In genomic region chr13:81874681-81875661, GRCh38 we compare ENCODE assay signal across 26 cellular contexts.
DNase-seq lines count a peak whose midpoint lies in the region; ATAC-seq, FAIRE-seq and TF ChIP-seq lines count a peak whose summit lies in the region.
"Had no signal": no experiment of that assay in that cellular context is flagged by ENCODE, and none has a peak within 500 bp of the region (broad histone marks: within the 10 kb centered on the region; RNA-seq: fewer than 3 reads in every experiment).

No MANE protein-coding gene starts in this region.

- in situ Hi-C loops in GM12878 (cut with MboI): no loop called here

- H3K27me3 ChIP-seq in A673 (replicated peaks; ENCODE audit: insufficient read depth, low read depth, low read length, poor library complexity) (no peaks in the 10 kb centered on the region), GM12878 (replicated peaks in 1 of 2; ENCODE audit: control insufficient read depth in 2 of 2, insufficient read depth in 2 of 2, low read length in 1 of 2) (no peaks in the 10 kb centered on the region), lower lobe of right lung (ENCODE audit: low read depth) (no peaks in the 10 kb centered on the region)
- H3K27me3 ChIP-seq: body of pancreas, esophagus squamous epithelium, gastrocnemius medialis, upper lobe of left lung had no signal

- no peak overlapping the region for H2AFZ ChIP-seq in GM12878 (ENCODE audit: control insufficient read depth, low read depth, low read length)

- FAIRE-seq in GM12878 (lab: Jason Lieb, UNC) (no peak), D721Med (lab: Jason Lieb, UNC) (no peak)
- FAIRE-seq: colon had no signal

- H3K4me3 ChIP-seq in A673 (ENCODE audit: low read depth, low read length, poor library complexity, severe bottlenecking) (no peak overlapping the region), GM12878 (no peak overlapping the region), lower lobe of right lung (no peak overlapping the region)
- H3K4me3 ChIP-seq: body of pancreas, esophagus squamous epithelium, gastrocnemius medialis, mucosa of descending colon, upper lobe of left lung had no signal

- RAD21 ChIA-PET in GM12878 (lab: Charles Lee; ENCODE audit: unreplicated experiment): interaction anchor here (0.5 to 2.8 kb wide), 5 partner anchors 102 to 517 kb away, joined by 3 to 22 read pairs (median 3); no protein-coding TSS in a partner anchor

- SMC1A ChIA-PET in GM12878 (lab: Charles Lee; ENCODE audit: uncharacterized antibody, unreplicated experiment): interaction anchor here (1.4 kb wide), 2 partner anchors 14 to 235 kb away, joined by 3 to 4 read pairs; no protein-coding TSS in a partner anchor

- DNase-seq in A673 (ENCODE audit: low spot score) (peak; percentile 1), HT1080 (ENCODE audit: low read depth) (peak; percentile 52), GM12878 (ENCODE audit: low read depth, low spot score) (no peak), iPS-NIHi11 (ENCODE audit: low spot score) (peak; percentile 57), D721Med (ENCODE audit: insufficient read length, low spot score) (no peak), NCI-H1436 (lab: John Stamatoyannopoulos, UW) (no peak), lower lobe of right lung (no peak)
- DNase-seq: activated CD4-positive, alpha-beta T cell treated with anti-CD3 and anti-CD28 coated beads, Interleukin-2, amount 50 U/mL, for 1 hour; activated naive CD8-positive, alpha-beta T cell treated with anti-CD3 and anti-CD28 coated beads, Interleukin-2, amount 10 ng/mL, durations not matched to agents 7 days and 5 days; body of pancreas; effector memory CD4-positive, alpha-beta T cell; esophagus squamous epithelium; gastrocnemius medialis; GDM1; hypothalamus; Karpas-422; left ventricle myocardium superior; mucosa of descending colon; NCI-H2029 treated with DMSO at 0.1 percent for 48 hours; NCI-H510A; nephron progenitor cell; SK-N-SH; upper lobe of left lung; WERI-Rb-1 had no signal

- H3K9ac ChIP-seq in GM12878 (ENCODE audit: control insufficient read depth, insufficient read depth, low read length): no peak overlapping the region
- H3K9ac ChIP-seq: SK-N-SH had no signal

- peak; percentile 44; the same call in 2 of the 3 replicates for ATAC-seq in GM12878
- ATAC-seq in GM19324 (IDR thresholded peaks at IDR 0.05; ENCODE audit: low FRiP score, unreplicated experiment): no peak
- no peak for ATAC-seq in lower lobe of right lung
- ATAC-seq: body of pancreas, gastrocnemius medialis, left ventricle myocardium superior, mucosa of descending colon had no signal

- intact Hi-C loops in A673 (cut with micrococcal nuclease; ENCODE audit: unreplicated experiment) (loop anchor here (5.0 to 10.0 kb wide), 2 partner anchors 388 to 810 kb away; no protein-coding TSS in a partner anchor), GM12878 (cut with micrococcal nuclease; ENCODE audit: unreplicated experiment) (loop anchor here (10.0 kb wide), 1 partner anchor 340 kb away; no protein-coding TSS in a partner anchor), lower lobe of right lung (cut with DNase I) (no loop called here)

- no peak overlapping the region for H3K4me2 ChIP-seq in GM12878 (ENCODE audit: control insufficient read depth, insufficient read depth)
- H3K4me2 ChIP-seq: SK-N-SH had no signal

- no peaks in the 10 kb centered on the region for H4K20me1 ChIP-seq in GM12878 (ENCODE audit: control insufficient read depth, insufficient read depth)

- 9% methylated on average over 10 of the region's 10 CpGs for WGBS in GM12878 (ENCODE audit: insufficient coverage, insufficient replicate concordance, low lambda C conversion rate, missing lambda C conversion rate)

- H3K9me3 ChIP-seq in A673 (ENCODE audit: low read depth, low read length, poor library complexity, severe bottlenecking) (no peaks in the 10 kb centered on the region), GM12878 (replicated peaks; ENCODE audit: control insufficient read depth, insufficient read depth, low read length) (no peaks in the 10 kb centered on the region), lower lobe of right lung (no peaks in the 10 kb centered on the region)
- H3K9me3 ChIP-seq: body of pancreas, esophagus squamous epithelium, gastrocnemius medialis, mucosa of descending colon, SK-N-SH, upper lobe of left lung had no signal

- H3K36me3 ChIP-seq in A673 (ENCODE audit: insufficient read depth, low read length, poor library complexity, severe bottlenecking) (no peaks in the 10 kb centered on the region), GM12878 (ENCODE audit: control insufficient read depth in 2 of 2, insufficient read depth in 2 of 2, low read length in 1 of 2) (no peaks in the 10 kb centered on the region), lower lobe of right lung (no peaks in the 10 kb centered on the region)
- H3K36me3 ChIP-seq: esophagus squamous epithelium, gastrocnemius medialis, upper lobe of left lung, WERI-Rb-1 had no signal

- TF ChIP-seq CTCF in A673 (conservative IDR thresholded peaks at IDR 0.05; ENCODE audit: low read depth, low read length) (no peak), GM12878 (IDR thresholded peaks at IDR 0.05 in 2 of 3, conservative IDR thresholded peaks at IDR 0.05 in 1 of 3; ENCODE audit: control insufficient read depth in 2 of 3, extremely low read depth in 1 of 3, insufficient read depth in 1 of 3, low read depth in 3 of 3, low read length in 3 of 3) (no peak), D721Med (IDR thresholded peaks at IDR 0.05; ENCODE audit: insufficient read depth, missing control alignments) (no peak), lower lobe of right lung (IDR thresholded peaks at IDR 0.05) (no peak)

- POLR2A ChIA-PET in A673 (lab: Charles Lee; ENCODE audit: low non-redundant PET) (no interaction called here), GM12878 (lab: Charles Lee) (no interaction called here)

- no peaks in the 10 kb centered on the region for H3K4me1 ChIP-seq in A673 (ENCODE audit: insufficient read depth, low read length, poor library complexity, severe bottlenecking)
- no peaks in the 10 kb centered on the region for H3K4me1 ChIP-seq in GM12878 (ENCODE audit: control insufficient read depth, insufficient read depth, low read length)
- H3K4me1 ChIP-seq in lower lobe of right lung: no peaks in the 10 kb centered on the region
- H3K4me1 ChIP-seq: body of pancreas, esophagus squamous epithelium, gastrocnemius medialis, upper lobe of left lung had no signal

- CTCF ChIA-PET in A673 (lab: Charles Lee): interaction anchor here (0.6 kb wide), 1 partner anchor 63 kb away, joined by 3 read pairs; no protein-coding TSS in a partner anchor
- CTCF ChIA-PET in GM12878 (lab: Yijun Ruan, JAX): interaction anchor here (0.9 to 2.2 kb wide), 3 partner anchors 235 to 813 kb away, joined by 4 to 10 read pairs (median 4); no protein-coding TSS in a partner anchor

- TF ChIP-seq RAD21 in GM12878 (IDR thresholded peaks at IDR 0.05; ENCODE audit: insufficient read depth, low read depth, low read length): no peak

- H3K79me2 ChIP-seq in GM12878 (ENCODE audit: control insufficient read depth, insufficient read depth, low read length): no peaks in the 10 kb centered on the region

- TF ChIP-seq EP300 in GM12878 (IDR thresholded peaks at IDR 0.05; ENCODE audit: borderline replicate concordance in 1 of 2, control insufficient read depth in 1 of 2, low read depth in 2 of 2, low read length in 2 of 2): no peak

- BruUV-seq in A673 (replicated peaks; lab: Mats Ljungman, UMichigan): no TSS peak
- no TSS peak for BruUV-seq in GM12878 (replicated peaks; lab: Mats Ljungman, UMichigan)

- no peak for TF ChIP-seq POLR2A in GM12878 (IDR thresholded peaks at IDR 0.05; ENCODE audit: low read depth, low read length)

- H3K27ac ChIP-seq in A673 (ENCODE audit: low read depth, low read length, poor library complexity, severe bottlenecking) (no peak overlapping the region), GM12878 (ENCODE audit: control insufficient read depth, insufficient read depth) (no peak overlapping the region), lower lobe of right lung (no peak overlapping the region)
- H3K27ac ChIP-seq: body of pancreas, esophagus squamous epithelium, gastrocnemius medialis, upper lobe of left lung, WERI-Rb-1 had no signal

TF ChIP-seq in GM12878, 131 proteins besides CTCF, POLR2A, EP300 and RAD21 (continues in another document):
- TF ChIP-seq CBX3 (IDR thresholded peaks at IDR 0.05; ENCODE audit: borderline replicate concordance, low read depth) (no peak), SP1 (IDR thresholded peaks at IDR 0.05; ENCODE audit: low read depth, low read length) (no peak), EGR1 (IDR thresholded peaks at IDR 0.05; ENCODE audit: borderline replicate concordance in 1 of 2, low read depth in 2 of 2, low read length in 2 of 2) (no peak), ATF3 (IDR thresholded peaks at IDR 0.05; ENCODE audit: borderline replicate concordance, extremely low read depth, low read depth, low read length) (no peak), ZNF217 (IDR thresholded peaks at IDR 0.05) (no peak), NRF1 (conservative IDR thresholded peaks at IDR 0.05; ENCODE audit: low read depth, low read length) (no peak), ZBED1 (IDR thresholded peaks at IDR 0.05; ENCODE audit: borderline replicate concordance) (no peak), KAT2A (conservative IDR thresholded peaks at IDR 0.05; ENCODE audit: control insufficient read depth, low read depth, low read length) (no peak), E2F4 (IDR thresholded peaks at IDR 0.05; ENCODE audit: low read depth, low read length) (no peak)

Comparison
In these comparisons a context has a peak if more than half of its experiments do, and no peak if none do; other contexts are left out.
1. DNase-seq: peak in A673 (single experiment), HT1080 (single experiment) and iPS-NIHi11 (single experiment); none in GM12878 (single experiment), D721Med (single experiment), NCI-H1436 (single experiment) and lower lobe of right lung (single experiment).